12 cellular contexts compared by ENCODE assay signal in the genomic region with DNA sequence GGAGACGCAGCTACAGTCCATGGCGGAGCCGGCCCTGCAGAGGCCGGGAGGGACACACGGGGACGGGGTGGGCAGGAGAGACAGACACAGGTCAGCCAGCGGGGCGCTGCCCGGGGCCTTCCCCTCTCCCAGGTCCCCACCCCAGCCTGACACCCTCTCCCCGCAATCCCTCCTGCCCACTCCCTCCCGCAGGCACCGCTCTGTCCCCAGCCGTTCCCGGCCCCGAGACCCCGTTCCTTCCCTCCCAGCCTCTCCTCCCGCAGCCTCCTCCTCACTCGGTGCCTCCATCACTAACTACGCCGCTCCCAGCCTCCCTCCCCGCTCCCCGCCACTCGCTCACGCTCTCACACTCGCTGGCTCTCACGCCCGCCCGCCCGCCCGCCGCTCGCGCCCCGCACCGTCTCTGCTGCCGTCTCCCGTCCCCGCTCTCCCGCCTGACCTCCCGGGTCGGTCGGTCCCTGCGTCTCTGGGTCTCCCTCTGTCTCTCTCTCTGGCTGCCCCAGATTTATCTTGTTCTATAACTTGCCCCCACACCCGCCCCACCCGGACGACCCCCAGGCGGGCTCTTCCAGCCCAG. TPM values are rescaled to one million over a fixed set of nuclear protein-coding genes. Genes with fewer than 3 reads are reported as not detected.
A peak's percentile ranks its signal among the peaks of the same experiment; 100 is the strongest.
DNase-seq lines count a peak whose midpoint lies in the region; ATAC-seq, FAIRE-seq and TF ChIP-seq lines count a peak whose summit lies in the region.
"Had no signal": no experiment of that assay in that cellular context is flagged by ENCODE, and none has a peak within 500 bp of the region (broad histone marks: within the 10 kb centered on the region; RNA-seq: fewer than 3 reads in every experiment).

No MANE protein-coding gene starts in this region.

- no peak for FAIRE-seq in HTR-8/SVneo (lab: Jason Lieb, UNC)

- H3K27me3 ChIP-seq in H9 (ENCODE audit: insufficient read depth, low read length): peaks cover 71% of the 10 kb centered on the region
- peaks cover 46% of the 10 kb centered on the region for H3K27me3 ChIP-seq in adipocyte (replicated peaks; ENCODE audit: control insufficient read depth, insufficient read depth, low read length)
- H3K27me3 ChIP-seq in mesenchymal stem cell (ENCODE audit: control insufficient read depth in 1 of 2, insufficient read depth in 1 of 2, low read length in 2 of 2): peaks cover 70 to 78% of the 10 kb centered on the region in 2 experiments

- no peak overlapping the region for H3T11ph ChIP-seq in H9 (ENCODE audit: low read length)

- no peak overlapping the region for H3K56ac ChIP-seq in H9 (ENCODE audit: insufficient read length, low read depth, low read length)

- H3K4me3 ChIP-seq in adipocyte (ENCODE audit: low read length) (no peak overlapping the region), mesenchymal stem cell (ENCODE audit: insufficient read depth in 1 of 2, low read depth in 1 of 2, low read length in 2 of 2) (no peak overlapping the region)

- no peaks in the 10 kb centered on the region for H3K36me3 Mint-ChIP-seq in H9 (ENCODE audit: insufficient read depth in 1 of 3, low read depth in 3 of 3)

- H3K23me2 ChIP-seq in H9 (ENCODE audit: insufficient read length, low read depth, low read length, poor library complexity, severe bottlenecking): peaks cover 5% of the 10 kb centered on the region

- H3K27ac Mint-ChIP-seq in H9: no peak overlapping the region

- DNase-seq in COLO668 (lab: John Stamatoyannopoulos, UW; ENCODE audit: unreplicated experiment): peak; percentile 16
- DNase-seq in H9: no peak
- peak; percentile 44 for DNase-seq in adipocyte (ENCODE audit: low read depth)
- DNase-seq in mesenchymal stem cell: no peak
- no peak for DNase-seq in GF-D8 (lab: John Stamatoyannopoulos, UW)
- DNase-seq in HTR-8/SVneo (ENCODE audit: insufficient read length, low spot score): no peak
- DNase-seq: activated gamma-delta T cell, caudate nucleus, NCI-H510A had no signal

- no peak overlapping the region for H3K4ac ChIP-seq in H9 (ENCODE audit: low read depth, low read length)
- H3K4ac ChIP-seq in mesenchymal stem cell (ENCODE audit: low read depth in 1 of 2, low read length in 2 of 2): no peak overlapping the region

- H4K91ac ChIP-seq in H9 (ENCODE audit: insufficient read length, low read depth, low read length) (no peak overlapping the region), mesenchymal stem cell (ENCODE audit: low read length) (no peak overlapping the region)

- no peak overlapping the region for H2BK20ac ChIP-seq in H9 (ENCODE audit: low read depth, low read length, poor library complexity, severe bottlenecking)

- H2BK12ac ChIP-seq in H9 (ENCODE audit: insufficient read length, low read depth, low read length) (no peak overlapping the region), mesenchymal stem cell (ENCODE audit: low read length in 2 of 2) (no peak overlapping the region)

- H4K5ac ChIP-seq in H9 (ENCODE audit: insufficient read length, low read depth, low read length): no peak overlapping the region

- H2BK120ac ChIP-seq in H9 (ENCODE audit: low read depth, low read length, poor library complexity, severe bottlenecking) (no peak overlapping the region), mesenchymal stem cell (ENCODE audit: low read depth, low read length) (no peak overlapping the region)

- no peak for ATAC-seq in HG02763 (IDR thresholded peaks at IDR 0.05; ENCODE audit: unreplicated experiment)

- H3K9me3 ChIP-seq in H9 (ENCODE audit: control insufficient read depth, low read depth, low read length) (no peaks in the 10 kb centered on the region), adipocyte (ENCODE audit: control insufficient read depth, low read length) (no peaks in the 10 kb centered on the region), mesenchymal stem cell (ENCODE audit: control insufficient read depth, low read length) (no peaks in the 10 kb centered on the region)

- H3K9me3 Mint-ChIP-seq in H9: peaks cover 0 to 2% of the 10 kb centered on the region in 2 experiments; a peak in 1 of 5 replicates

- peak overlapping the region; percentile 48 for H3K4me2 ChIP-seq in H9 (ENCODE audit: insufficient read depth, insufficient read length, low read length)
- H3K4me2 ChIP-seq in mesenchymal stem cell (ENCODE audit: low read length, poor library complexity, severe bottlenecking): no peak overlapping the region

- H3K14ac ChIP-seq in H9 (ENCODE audit: insufficient read depth, low read length) (no peak overlapping the region), mesenchymal stem cell (ENCODE audit: low read length in 2 of 2) (no peak overlapping the region)

- no peak overlapping the region for H3K23ac ChIP-seq in H9 (ENCODE audit: insufficient read length, low read depth, low read length)
- peak overlapping the region in 1 of 2 experiments; percentile 42 for H3K23ac ChIP-seq in mesenchymal stem cell (ENCODE audit: low read length in 2 of 2)

- H4K8ac ChIP-seq in H9 (replicated peaks; ENCODE audit: insufficient read length, low read depth, low read length) (no peak overlapping the region), mesenchymal stem cell (ENCODE audit: low read length) (no peak overlapping the region)

- H3K18ac ChIP-seq in H9 (ENCODE audit: insufficient read length, low read depth, low read length): no peak overlapping the region
- no peak overlapping the region for H3K18ac ChIP-seq in mesenchymal stem cell (ENCODE audit: low read depth in 1 of 2, low read length in 2 of 2)

- peaks cover 1% of the 10 kb centered on the region for H3K27me3 Mint-ChIP-seq in H9 (ENCODE audit: low read depth)

- peak overlapping the region; percentile 19 to 76; a peak in 4 of 5 replicates for H3K4me3 Mint-ChIP-seq in H9

- H3K79me1 ChIP-seq in H9 (ENCODE audit: insufficient read depth, low read depth, low read length, poor library complexity, severe bottlenecking) (no peaks in the 10 kb centered on the region), mesenchymal stem cell (replicated peaks; ENCODE audit: low read length, poor library complexity, severe bottlenecking) (no peaks in the 10 kb centered on the region)

- H2AK5ac ChIP-seq in H9 (ENCODE audit: insufficient read length, low read length) (no peak overlapping the region), mesenchymal stem cell (ENCODE audit: low read length, severe bottlenecking) (no peak overlapping the region)

- no peaks in the 10 kb centered on the region for H3K36me3 ChIP-seq in adipocyte (ENCODE audit: control insufficient read depth, insufficient read depth, low read length, severe bottlenecking)
- H3K36me3 ChIP-seq in mesenchymal stem cell (ENCODE audit: control insufficient read depth in 1 of 2, insufficient read depth in 2 of 2, low read depth in 1 of 2, low read length in 2 of 2): peaks cover 0 to 10% of the 10 kb centered on the region in 2 experiments

- no peaks in the 10 kb centered on the region for H3K79me2 ChIP-seq in H9 (ENCODE audit: insufficient read depth, low read length)

- H2BK15ac ChIP-seq in H9 (ENCODE audit: low read depth, low read length) (no peak overlapping the region), mesenchymal stem cell (ENCODE audit: low read depth, poor library complexity, severe bottlenecking) (peak overlapping the region; percentile 62)

- no peaks in the 10 kb centered on the region for H4K20me1 ChIP-seq in H9 (ENCODE audit: control insufficient read depth, insufficient read depth, insufficient read length)

- H2BK5ac ChIP-seq in H9 (ENCODE audit: insufficient read length, low read length): no peak overlapping the region
- no peak overlapping the region for H2BK5ac ChIP-seq in mesenchymal stem cell (ENCODE audit: low read depth, low read length, poor library complexity, severe bottlenecking)

- H3K27ac ChIP-seq in H9 (ENCODE audit: insufficient read length, low read depth, low read length) (no peak overlapping the region), mesenchymal stem cell (ENCODE audit: low read length, poor library complexity, severe bottlenecking) (no peak overlapping the region)
- H3K27ac ChIP-seq: epithelial cell of prostate had no signal

- no CpG with 5 or more reads among the region's 47 CpGs for WGBS in H9 (ENCODE audit: extremely low coverage, insufficient read length, low lambda C conversion rate)
- WGBS in mesenchymal stem cell: under 1% methylated on average over 31 of the region's 47 CpGs

- H3K9ac ChIP-seq in H9 (ENCODE audit: extremely low read depth, insufficient read length, low read length) (no peak overlapping the region), adipocyte (ENCODE audit: low read length) (no peak overlapping the region), mesenchymal stem cell (ENCODE audit: low read length) (no peak overlapping the region)

- peaks cover 6 to 15% of the 10 kb centered on the region in 2 experiments; a peak in 3 of 4 replicates for H3K4me1 Mint-ChIP-seq in H9

- H3K4me1 ChIP-seq in H9 (ENCODE audit: insufficient read depth, low read length): no peaks in the 10 kb centered on the region
- no peaks in the 10 kb centered on the region for H3K4me1 ChIP-seq in adipocyte (ENCODE audit: control insufficient read depth, insufficient read depth, low read length)
- H3K4me1 ChIP-seq in mesenchymal stem cell (ENCODE audit: control insufficient read depth, insufficient read depth, low read depth, low read length): peaks cover 23% of the 10 kb centered on the region

- no peak for TF ChIP-seq CTCF in H9 (conservative IDR thresholded peaks at IDR 0.05)

- H2AFZ ChIP-seq in H9 (ENCODE audit: low read length): no peak overlapping the region
- no peak overlapping the region for H2AFZ ChIP-seq in mesenchymal stem cell (ENCODE audit: low read depth, low read length)

RNA-seq across cellular contexts. Expression of gene ERFL, which starts 15.3 kb away (rescaled TPM):
- 0.11 and 0.22 TPM in 2 replicates for total RNA-seq in H9 (2021)
- polyA plus RNA-seq in mesenchymal stem cell (2013, experiment 1 of 2): 0.06 TPM
- polyA plus RNA-seq in mesenchymal stem cell (2013, experiment 2 of 2): 0.05 TPM
- total RNA-seq: MCF 10A had no signal

RNA-seq across cellular contexts. Expression of gene ARHGEF1, which starts 30.0 kb away (rescaled TPM):
- total RNA-seq in H9 (2021): 47.0 and 50.3 TPM in 2 replicates
- 69.1 TPM for polyA plus RNA-seq in mesenchymal stem cell (2013, experiment 1 of 2)
- polyA plus RNA-seq in mesenchymal stem cell (2013, experiment 2 of 2): 65.8 TPM

RNA-seq across cellular contexts. Expression of gene CD79A, which starts 35.9 kb away (rescaled TPM):
- total RNA-seq in H9 (2021): 0.22 and 0.39 TPM in 2 replicates
- polyA plus RNA-seq in mesenchymal stem cell (2013, experiment 1 of 2): 0.28 TPM
- polyA plus RNA-seq in mesenchymal stem cell (2013, experiment 2 of 2): 0.32 TPM
- total RNA-seq: MCF 10A had no signal

RNA-seq across cellular contexts. Expression of gene RABAC1, which starts 46.1 kb away (rescaled TPM):
- 94.0 and 105 TPM in 2 replicates for total RNA-seq in H9 (2021)
- polyA plus RNA-seq in mesenchymal stem cell (2013, experiment 1 of 2): 292 TPM
- 293 TPM for polyA plus RNA-seq in mesenchymal stem cell (2013, experiment 2 of 2)

RNA-seq across cellular contexts. Expression of gene RPS19, which starts 52.9 kb away (rescaled TPM):
- total RNA-seq in H9 (2021): 3,024 and 3,117 TPM in 2 replicates
- polyA plus RNA-seq in mesenchymal stem cell (2013, experiment 1 of 2): 2,789 TPM
- polyA plus RNA-seq in mesenchymal stem cell (2013, experiment 2 of 2): 2,879 TPM

Comparison
In these comparisons a context has a peak if more than half of its experiments do, and no peak if none do; other contexts are left out.
1. DNase-seq: peak in COLO668 (single experiment) and adipocyte (single experiment); none in H9 (single experiment), mesenchymal stem cell (single experiment), GF-D8 (single experiment) and HTR-8/SVneo (single experiment).